In genomic region chr2:158990397-158991209, GRCh38 we compare ENCODE assay signal across 12 cellular contexts. TPM values are rescaled to one million over a fixed set of nuclear protein-coding genes. Genes with fewer than 3 reads are reported as not detected.
DNase-seq lines count a peak whose midpoint lies in the region; ATAC-seq and TF ChIP-seq lines count a peak whose summit lies in the region.
"Had no signal": no experiment of that assay in that cellular context is flagged by ENCODE, and none has a peak within 500 bp of the region (broad histone marks: within the 10 kb centered on the region; RNA-seq: fewer than 3 reads in every experiment).

No MANE protein-coding gene starts in this region.

- H3K4me3 ChIP-seq in SJCRH30: no peak overlapping the region
- no peak overlapping the region for H3K4me3 ChIP-seq in adrenal gland

- ATAC-seq in esophagus mucosa (peak; percentile 91), omental fat pad (ENCODE audit: low FRiP score) (peak; percentile 95), HG03097 (IDR thresholded peaks at IDR 0.05; ENCODE audit: low FRiP score, unreplicated experiment) (no peak)

- H3K9me3 ChIP-seq in SJCRH30 (replicated peaks): no peaks in the 10 kb centered on the region
- H3K9me3 ChIP-seq in adrenal gland (replicated peaks in 1 of 3): no peaks in the 10 kb centered on the region

- no peaks in the 10 kb centered on the region for H3K4me1 ChIP-seq in SJCRH30
- peaks cover 0 to 6% of the 10 kb centered on the region in 2 donors for H3K4me1 ChIP-seq in adrenal gland (replicated peaks in 1 of 2)

- DNase-seq in GM03348 (ENCODE audit: low spot score): peak; percentile 92
- peak; percentile 14 for DNase-seq in RKO (ENCODE audit: low spot score)
- DNase-seq in omental fat pad (ENCODE audit: low spot score): no peak
- no peak for DNase-seq in SJCRH30
- DNase-seq in NCI-H1436 treated with DMSO at 0.1 percent for 48 hours (lab: John Stamatoyannopoulos, UW): no peak
- no peak for DNase-seq in adrenal gland
- DNase-seq: activated B cell treated with CpG ODN at 0.5 μM for 24 hours; activated T-cell treated with anti-CD3 and anti-CD28 coated beads, Interleukin-2, amount 50 U/mL, for 48 hours; NCI-H2081; OCI-M1 had no signal

- no peak for TF ChIP-seq POLR2A in adrenal gland (IDR thresholded peaks at IDR 0.05)

- intact Hi-C loops in adrenal gland (cut with DNase I): no loop called here

- H3K27me3 ChIP-seq in SJCRH30: no peaks in the 10 kb centered on the region
- no peaks in the 10 kb centered on the region for H3K27me3 ChIP-seq in adrenal gland

- H3K36me3 ChIP-seq in SJCRH30: no peaks in the 10 kb centered on the region
- H3K36me3 ChIP-seq in adrenal gland (replicated peaks in 1 of 2): no peaks in the 10 kb centered on the region

- no peak overlapping the region for H3K27ac ChIP-seq in SJCRH30
- no peak overlapping the region for H3K27ac ChIP-seq in adrenal gland

- TF ChIP-seq CTCF in omental fat pad (IDR thresholded peaks at IDR 0.05) (no peak), adrenal gland (IDR thresholded peaks at IDR 0.05) (no peak)

- 92 to 96% (median 94%) methylated on average over 6 of the region's 6 CpGs for WGBS in adrenal gland, 4 donors

RNA-seq across cellular contexts. Expression of gene TANC1, which starts 22.2 kb away (rescaled TPM):
- 23.8 TPM for total RNA-seq in esophagus mucosa
- 10 to 100 TPM; 26.4 to 72.5 (median 34.9) TPM for total RNA-seq in omental fat pad
- total RNA-seq in SJCRH30 (2014; rRNA removed; shearing (Covaris generic)): 13.5 and 15.1 TPM in 2 replicates
- total RNA-seq in adrenal gland: 10 to 100 TPM; 17.3 to 53.3 (median 29.6) TPM
- polyA plus RNA-seq in adrenal gland: 10 to 100 TPM; 18.8 to 20.4 (median 20.3) TPM
- total RNA-seq: activated B cell treated with CpG ODN at 0.5 μM for 24 hours had no signal

Comparison
In these comparisons a context has a peak if more than half of its experiments do, and no peak if none do; other contexts are left out.
1. DNase-seq: peak in GM03348 (single experiment) and RKO (single experiment); none in omental fat pad (single experiment), SJCRH30 (0 of 2), NCI-H1436 treated with DMSO at 0.1 percent for 48 hours (single experiment) and adrenal gland (0 of 7).